In genomic region chr12:112967306-112967705, GRCh38 we compare ENCODE assay signal across 20 cellular contexts. TPM values are rescaled to one million over a fixed set of nuclear protein-coding genes. Genes with fewer than 3 reads are reported as not detected.
A peak's percentile ranks its signal among the peaks of the same experiment; 100 is the strongest.
DNase-seq lines count a peak whose midpoint lies in the region; ATAC-seq and TF ChIP-seq lines count a peak whose summit lies in the region.
"Had no signal": no experiment of that assay in that cellular context is flagged by ENCODE, and none has a peak within 500 bp of the region (broad histone marks: within the 10 kb centered on the region; RNA-seq: fewer than 3 reads in every experiment).

No MANE protein-coding gene starts in this region.

- peak; percentile 22 for DNase-seq in DMS 273 (lab: John Stamatoyannopoulos, UW; ENCODE audit: unreplicated experiment)
- DNase-seq in DMS 273 treated with DMSO at 0.1 percent for 48 hours (lab: John Stamatoyannopoulos, UW), result no peak
- peak; percentile 22 for DNase-seq in cardiac septum (ENCODE audit: low spot score)
- no peak for DNase-seq in Right ventricle myocardium inferior (ENCODE audit: missing footprints)
- DNase-seq in islet precursor cell, result peak; percentile 45
- DNase-seq in WERI-Rb-1, result no peak
- no peak for DNase-seq in dorsolateral prefrontal cortex
- DNase-seq in activated gamma-delta T cell treated with Interleukin-2 at 50 U/mL for 16 hours, result no peak
- DNase-seq: AML-193; BE2C; CD4-positive, alpha-beta T cell; CD8-positive, alpha-beta memory T cell; DMS153; DND-41; H9 had no signal

- no peaks in the 10 kb centered on the region for H3K36me3 ChIP-seq in WERI-Rb-1

- H3K9me3 ChIP-seq in WERI-Rb-1 (ENCODE audit: severe bottlenecking), result no peaks in the 10 kb centered on the region
- H3K9me3 ChIP-seq: BE2C; BLaER1 treated with 17β-estradiol and CSF1 and Interleukin-3, amounts not matched to agents 10 nM and 100 nM had no signal

- TF ChIP-seq CTCF in WERI-Rb-1 (IDR thresholded peaks at IDR 0.05; ENCODE audit: low read depth, low read length) (no peak), dorsolateral prefrontal cortex (IDR thresholded peaks at IDR 0.05 in 54 of 56, conservative IDR thresholded peaks at IDR 0.05 in 2 of 56; ENCODE audit: low read depth in 1 of 56, partially characterized antibody in 56 of 56) (no peak)

- no peak overlapping the region for H3K27ac ChIP-seq in WERI-Rb-1
- H3K27ac ChIP-seq in dorsolateral prefrontal cortex, result no peak overlapping the region
- H3K27ac ChIP-seq: 22Rv1; BLaER1 treated with 17β-estradiol and CSF1 and Interleukin-3, amounts not matched to agents 10 nM and 100 nM had no signal

- peaks cover 96% of the 10 kb centered on the region for H3K27me3 ChIP-seq in WERI-Rb-1 (ENCODE audit: insufficient read depth, low read depth, severe bottlenecking)
- H3K27me3 ChIP-seq in dorsolateral prefrontal cortex, result peaks cover 0 to 2% (median 0%) of the 10 kb centered on the region in 45 donors
- H3K27me3 ChIP-seq: BE2C; BLaER1 treated with 17β-estradiol and CSF1 and Interleukin-3, amounts not matched to agents 10 nM and 100 nM had no signal

- intact Hi-C loops in cardiac septum (cut with DNase I), result no loop called here
- intact Hi-C loops in Right ventricle myocardium inferior (cut with DNase I), result no loop called here
- intact Hi-C loops in dorsolateral prefrontal cortex (cut with DNase I), result no loop called here

- ATAC-seq in Right ventricle myocardium inferior, result no peak
- ATAC-seq: GM12878, GM23338, HCT116 had no signal

- H3K4me3 ChIP-seq in WERI-Rb-1 (ENCODE audit: low read depth, low read length) (no peak overlapping the region), dorsolateral prefrontal cortex (no peak overlapping the region)
- H3K4me3 ChIP-seq: BLaER1 treated with 17β-estradiol and CSF1 and Interleukin-3, amounts not matched to agents 10 nM and 100 nM; GM12878; GM23338 had no signal

RNA-seq across cellular contexts. Expression of gene OAS2, which starts 11.0 kb away (rescaled TPM):
- total RNA-seq in cardiac septum, result 6.4 TPM
- 5.0 TPM for total RNA-seq in Right ventricle myocardium inferior
- total RNA-seq in dorsolateral prefrontal cortex, result 10 to 100 TPM in 6 of 120 experiments, 1 to 10 TPM in 114; 1.4 to 49.9 (median 4.3) TPM
- total RNA-seq: GM23338, H9 had no signal

RNA-seq across cellular contexts. Expression of gene OAS3, which starts 29.0 kb away (rescaled TPM):
- total RNA-seq in cardiac septum (6.4 TPM), Right ventricle myocardium inferior (5.7 TPM), dorsolateral prefrontal cortex (10 to 100 TPM in 42 of 120 experiments, 1 to 10 TPM in 78; 3.3 to 72.9 (median 8.5) TPM)

Comparison
In these comparisons a context has a peak if more than half of its experiments do, and no peak if none do; other contexts are left out.
1. DNase-seq: peak in DMS 273 (single experiment), cardiac septum (single experiment) and islet precursor cell (single experiment); none in DMS 273 treated with DMSO at 0.1 percent for 48 hours (single experiment), Right ventricle myocardium inferior (single experiment), WERI-Rb-1 (single experiment), dorsolateral prefrontal cortex (0 of 10) and activated gamma-delta T cell treated with Interleukin-2 at 50 U/mL for 16 hours (single experiment).